Comparison of ENCODE assay signal across 8 cellular contexts in genomic region chr1:92784051-92784638, GRCh38. TPM values are rescaled to one million over a fixed set of nuclear protein-coding genes. Genes with fewer than 3 reads are reported as not detected.
A peak's percentile ranks its signal among the peaks of the same experiment; 100 is the strongest.
DNase-seq lines count a peak whose midpoint lies in the region; ATAC-seq, FAIRE-seq and TF ChIP-seq lines count a peak whose summit lies in the region.

No MANE protein-coding gene starts in this region.

- H3K4me1 ChIP-seq in RWPE2 (ENCODE audit: insufficient read depth, poor library complexity, severe bottlenecking): no peaks in the 10 kb centered on the region
- peaks cover 13 to 24% of the 10 kb centered on the region in 2 experiments; a peak in 4 of 5 replicates for H3K4me1 ChIP-seq in K562 (replicated peaks in 1 of 2; ENCODE audit: control insufficient read depth in 2 of 2, insufficient read depth in 2 of 2, low read length in 2 of 2)
- peaks cover 5 to 8% (median 6%) of the 10 kb centered on the region in 3 donors for H3K4me1 ChIP-seq in skeletal muscle tissue (ENCODE audit: control insufficient read depth in 3 of 3, insufficient read depth in 3 of 3, low read length in 3 of 3)

- TF ChIP-seq RAD21 in K562 (CRISPR knock-in tag; conservative IDR thresholded peaks at IDR 0.05 in 1 of 2, IDR thresholded peaks at IDR 0.05 in 1 of 2): no peak

- H3K27ac ChIP-seq in RWPE2 (ENCODE audit: poor library complexity, severe bottlenecking): peak overlapping the region; percentile 82
- H3K27ac ChIP-seq in K562 (ENCODE audit: extremely low read depth, low read depth, low read length): peak overlapping the region; percentile 88; the same call in 2 of the 3 replicates
- H3K27ac ChIP-seq in skeletal muscle tissue (ENCODE audit: low read depth, low read length): peak overlapping the region; percentile 93

- in situ Hi-C loops in K562 (cut with MboI): no loop called here

- FAIRE-seq in K562 (lab: Jason Lieb, UNC): peak; percentile 74
- no peak for FAIRE-seq in D721Med (lab: Jason Lieb, UNC)

- TSS peak; percentile 66 for BruUV-seq in K562 (replicated peaks; lab: Mats Ljungman, UMichigan)

- H3K4me2 ChIP-seq in K562 (ENCODE audit: insufficient read depth, low read length): peak overlapping the region; percentile 77

- POLR2A ChIA-PET in K562 (lab: Yijun Ruan, JAX): interaction anchor here (0.7 to 2.5 kb wide), 6 partner anchors 13 to 47 kb away, joined by 3 to 14 read pairs (median 3); partner anchors contain the start of gene RPL5

- 2% methylated on average over 16 of the region's 25 CpGs for WGBS in K562 (ENCODE audit: insufficient coverage, low coverage, missing lambda C conversion rate)

- H3K9me1 ChIP-seq in K562 (ENCODE audit: control insufficient read depth, insufficient read depth, low read length): no peaks in the 10 kb centered on the region

- H3K36me3 ChIP-seq in RWPE2 (ENCODE audit: low read depth): no peaks in the 10 kb centered on the region
- H3K36me3 ChIP-seq in K562 (ENCODE audit: control insufficient read depth, insufficient read depth, low read length): peaks cover 5% of the 10 kb centered on the region; the same call in 1 of the 3 replicates
- H3K36me3 ChIP-seq in skeletal muscle tissue (ENCODE audit: control insufficient read depth in 3 of 3, insufficient read depth in 3 of 3, low read length in 3 of 3): no peaks in the 10 kb centered on the region

- H2AFZ ChIP-seq in K562 (ENCODE audit: low read depth, low read length): peak overlapping the region; percentile 85

- peak; percentile 36 for ATAC-seq in RWPE2 (ENCODE audit: low read depth)
- no peak for ATAC-seq in K562

- H3K27me3 ChIP-seq in RWPE2 (ENCODE audit: insufficient read depth, poor library complexity, severe bottlenecking) (no peaks in the 10 kb centered on the region), K562 (ENCODE audit: control insufficient read depth in 2 of 2, insufficient read depth in 2 of 2, low read length in 2 of 2) (no peaks in the 10 kb centered on the region), skeletal muscle tissue (ENCODE audit: control insufficient read depth in 3 of 3, insufficient read depth in 3 of 3, low read length in 3 of 3) (no peaks in the 10 kb centered on the region)

- CTCF ChIA-PET in K562 (lab: Yijun Ruan, JAX; ENCODE audit: low intra/inter-chr PET ratio): no interaction called here

- H3K9me3 ChIP-seq in RWPE2 (ENCODE audit: severe bottlenecking): no peaks in the 10 kb centered on the region
- no peaks in the 10 kb centered on the region for H3K9me3 ChIP-seq in K562 (replicated peaks; ENCODE audit: control insufficient read depth, insufficient read depth, low read depth, low read length)
- no peaks in the 10 kb centered on the region for H3K9me3 ChIP-seq in iPS-18c (ENCODE audit: control insufficient read depth, insufficient read depth, low read length)
- no peaks in the 10 kb centered on the region for H3K9me3 ChIP-seq in skeletal muscle tissue (ENCODE audit: control insufficient read depth in 3 of 3, low read length in 3 of 3)

- TF ChIP-seq POLR2A in K562 (conservative IDR thresholded peaks at IDR 0.05): no peak

- TF ChIP-seq EP300 in K562 (IDR thresholded peaks at IDR 0.05; ENCODE audit: low read length): no peak

- H4K20me1 ChIP-seq in K562 (replicated peaks; ENCODE audit: control insufficient read depth, insufficient read depth, low read length): no peaks in the 10 kb centered on the region; the same call in 1 of the 2 replicates

- DNase-seq in GF-D8 (lab: John Stamatoyannopoulos, UW) (peak; percentile 15), HFF-Myc (ENCODE audit: extremely low read depth, low read depth) (no peak), RWPE2 (ENCODE audit: low spot score) (no peak), K562 (ENCODE audit: extremely low read depth in 1 of 4, low spot score in 3 of 4) (peak in 2 of 4 experiments; percentile 20 to 29), NK-92 (lab: John Stamatoyannopoulos, UW; ENCODE audit: unreplicated experiment) (no peak), D721Med (ENCODE audit: insufficient read length, low spot score) (no peak)

- H3K9ac ChIP-seq in K562 (ENCODE audit: insufficient read depth in 1 of 2, low read depth in 2 of 2, low read length in 2 of 2): peak overlapping the region; percentile 71 to 98
- H3K9ac ChIP-seq in skeletal muscle tissue (ENCODE audit: low read depth in 1 of 3, low read length in 3 of 3): peak overlapping the region; percentile 80 to 89 (median 88)

- TF ChIP-seq CTCF in HFF-Myc (IDR thresholded peaks at IDR 0.05; ENCODE audit: low read depth, low read length, missing control alignments) (no peak), RWPE2 (IDR thresholded peaks at IDR 0.05; ENCODE audit: poor library complexity, severe bottlenecking) (no peak), K562 (IDR thresholded peaks at IDR 0.05 in 2 of 3, conservative IDR thresholded peaks at IDR 0.05 in 1 of 3; ENCODE audit: insufficient read depth in 2 of 3, low read depth in 1 of 3, low read length in 3 of 3) (no peak), D721Med (IDR thresholded peaks at IDR 0.05; ENCODE audit: insufficient read depth, missing control alignments) (no peak)

- intact Hi-C loops in K562 (cut with micrococcal nuclease): no loop called here

- peak overlapping the region; percentile 85 for H3K4me3 ChIP-seq in HFF-Myc (replicated peaks; ENCODE audit: low read depth, low read length)
- peak overlapping the region; percentile 99 for H3K4me3 ChIP-seq in RWPE2 (ENCODE audit: severe bottlenecking)
- peak overlapping the region; percentile 96 for H3K4me3 ChIP-seq in K562
- H3K4me3 ChIP-seq in iPS-18c (ENCODE audit: insufficient read depth, low read depth, low read length): peak overlapping the region; percentile 65
- H3K4me3 ChIP-seq in skeletal muscle tissue (ENCODE audit: low read length in 3 of 3): peak overlapping the region; percentile 70 to 89 (median 76)

- peaks cover 44% of the 10 kb centered on the region for H3K79me2 ChIP-seq in K562 (ENCODE audit: control insufficient read depth, insufficient read depth, low read length)

TF ChIP-seq in K562, 482 proteins besides CTCF, POLR2A, EP300 and RAD21 (continues in another document):
- TF ChIP-seq SREBF1 (IDR thresholded peaks at IDR 0.05; ENCODE audit: borderline replicate concordance, low read depth, low read length) (no peak), NBN (IDR thresholded peaks at IDR 0.05; ENCODE audit: low read depth) (no peak), MNT (conservative IDR thresholded peaks at IDR 0.05) (no peak), HDAC3 (IDR thresholded peaks at IDR 0.05; ENCODE audit: borderline replicate concordance, partially characterized antibody) (no peak), PYGO2 (tag; IDR thresholded peaks at IDR 0.05) (no peak)

RNA-seq across cellular contexts. Expression of gene EVI5, which starts 0.8 kb away (rescaled TPM):
- total RNA-seq in K562 (2011; cell fraction: chromatin; rRNA removed; ENCODE audit: low replicate concordance): 14.6 and 66.4 TPM in 2 replicates
- total RNA-seq in K562 (2011; cell fraction: nucleolus; rRNA removed): 12.8 and 17.0 TPM in 2 replicates
- 17.1 and 20.8 TPM in 2 replicates for total RNA-seq in K562 (2011; cell fraction: nucleoplasm; rRNA removed)
- total RNA-seq in K562 (2014; rRNA removed) (25.1 and 50.1 TPM in 2 replicates), K562 (2014; rRNA removed; fragmentation: Illumina TruSeq; extraction: Trizol) (13.7 and 18.5 TPM in 2 replicates), K562 (2015; rRNA removed; fragmentation: Illumina TruSeq; extraction: Trizol) (18.3 and 18.4 TPM in 2 replicates), K562 (2021) (16.5 and 18.7 TPM in 2 replicates), skeletal muscle tissue (40.7 TPM)
- polyA plus RNA-seq in K562 (2011; rRNA removed) (4.9 and 6.3 TPM in 2 replicates), K562 (2014; fragmentation: Illumina TruSeq; extraction: Trizol) (5.5 and 6.0 TPM in 2 replicates), K562 (2014; fragmentation: Nextera tagmentation; extraction: Ambion mirVana) (1 to 10 TPM; 1.7 to 4.8 TPM), K562 (2014; rRNA removed) (16.2 and 19.6 TPM in 2 replicates)
- polyA plus RNA-seq in K562 (2011; cell fraction: cytosol; rRNA removed): 1.2 and 2.8 TPM in 2 replicates
- 5.2 and 6.8 TPM in 2 replicates for polyA plus RNA-seq in K562 (2011; cell fraction: nucleus; rRNA removed)
- 2.6 and 2.9 TPM in 2 replicates for polyA plus RNA-seq in K562 (2012)
- polyA minus RNA-seq in K562 (2011; rRNA and poly(A)+ RNA removed): 23.8 and 27.2 TPM in 2 replicates
- polyA minus RNA-seq in K562 (2011; cell fraction: cytosol; rRNA and poly(A)+ RNA removed): 11.1 and 13.0 TPM in 2 replicates
- 21.0 and 32.9 TPM in 2 replicates for polyA minus RNA-seq in K562 (2011; cell fraction: nucleus; rRNA and poly(A)+ RNA removed)

RNA-seq across cellular contexts. Expression of gene RPL5, which starts 47.7 kb away (rescaled TPM):
- total RNA-seq in K562 (2011; cell fraction: chromatin; rRNA removed; ENCODE audit: low replicate concordance): 274 and 687 TPM in 2 replicates
- total RNA-seq in K562 (2011; cell fraction: nucleolus; rRNA removed): 312 and 315 TPM in 2 replicates
- 523 and 836 TPM in 2 replicates for total RNA-seq in K562 (2011; cell fraction: nucleoplasm; rRNA removed)
- total RNA-seq in K562 (2014; rRNA removed) (2,174 and 2,757 TPM in 2 replicates), K562 (2014; rRNA removed; fragmentation: Illumina TruSeq; extraction: Trizol) (2,454 and 2,710 TPM in 2 replicates), K562 (2015; rRNA removed; fragmentation: Illumina TruSeq; extraction: Trizol) (2,022 and 2,169 TPM in 2 replicates), K562 (2021) (1,467 and 1,545 TPM in 2 replicates), skeletal muscle tissue (1,925 TPM)
- polyA plus RNA-seq in K562 (2011; rRNA removed) (3,458 and 3,699 TPM in 2 replicates), K562 (2014; fragmentation: Illumina TruSeq; extraction: Trizol) (1,939 and 2,002 TPM in 2 replicates), K562 (2014; fragmentation: Nextera tagmentation; extraction: Ambion mirVana) (1,000 to 10,000 TPM; 4,024 to 4,252 TPM), K562 (2014; rRNA removed) (2,353 and 2,737 TPM in 2 replicates)
- 1,347 and 2,415 TPM in 2 replicates for polyA plus RNA-seq in K562 (2011; cell fraction: cytosol; rRNA removed)
- polyA plus RNA-seq in K562 (2011; cell fraction: nucleus; rRNA removed): 535 and 1,090 TPM in 2 replicates
- 2,779 and 3,498 TPM in 2 replicates for polyA plus RNA-seq in K562 (2012)
- 2,372 and 2,380 TPM in 2 replicates for polyA minus RNA-seq in K562 (2011; rRNA and poly(A)+ RNA removed)
- polyA minus RNA-seq in K562 (2011; cell fraction: cytosol; rRNA and poly(A)+ RNA removed): 721 and 764 TPM in 2 replicates
- polyA minus RNA-seq in K562 (2011; cell fraction: nucleus; rRNA and poly(A)+ RNA removed): 194 and 399 TPM in 2 replicates
